ENCODE assay signal across 25 cellular contexts in the genomic region with DNA sequence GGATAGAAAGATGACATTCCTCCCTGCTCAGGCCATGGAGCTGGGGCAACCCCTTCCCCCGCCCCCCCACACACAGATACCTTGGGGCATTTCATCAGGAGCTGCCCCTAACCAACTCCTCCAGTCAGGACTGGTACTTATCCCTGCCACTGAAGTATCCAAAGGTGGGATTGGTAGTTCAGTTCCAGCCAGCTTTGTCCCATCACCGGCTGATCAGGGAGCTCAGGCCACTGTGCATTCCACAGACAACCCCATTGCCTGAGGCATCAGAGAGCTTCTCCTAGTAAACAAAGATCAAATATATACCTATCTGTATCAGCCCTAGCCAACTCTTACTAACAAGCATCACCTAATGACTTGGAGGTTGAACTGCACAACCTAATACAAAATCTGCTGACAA.
A peak's percentile ranks its signal among the peaks of the same experiment; 100 is the strongest.
DNase-seq lines count a peak whose midpoint lies in the region; ATAC-seq lines count a peak whose summit lies in the region.
"Had no signal": no experiment of that assay in that cellular context is flagged by ENCODE, and none has a peak within 500 bp of the region (broad histone marks: within the 10 kb centered on the region; RNA-seq: fewer than 3 reads in every experiment).

No MANE protein-coding gene starts in this region.

- ATAC-seq in esophagus mucosa = no peak
- ATAC-seq: A549; CD8-positive, alpha-beta T cell had no signal

- DNase-seq in ELF-1 (ENCODE audit: low read depth, low spot score) = peak; percentile 68
- peak; percentile 72 for DNase-seq in islet precursor cell
- DNase-seq in T1000 (lab: John Stamatoyannopoulos, UW) = no peak
- DNase-seq: 8988T; ACHN; AML-193; BE2C; C1 segment of cervical spinal cord; Caco-2; Calu3; CD4-positive, alpha-beta memory T cell; CD4-positive, alpha-beta T cell; CD4-positive, CD25-positive, alpha-beta regulatory T cell; CD8-positive, alpha-beta memory T cell; CD8-positive, alpha-beta T cell; COR-L47; DMS 273 treated with DMSO at 0.1 percent for 48 hours; DMS153; DMS53; DMS79; DMS79 treated with DMSO at 0.1 percent for 48 hours; DND-41; EL had no signal
